In the genomic region with DNA sequence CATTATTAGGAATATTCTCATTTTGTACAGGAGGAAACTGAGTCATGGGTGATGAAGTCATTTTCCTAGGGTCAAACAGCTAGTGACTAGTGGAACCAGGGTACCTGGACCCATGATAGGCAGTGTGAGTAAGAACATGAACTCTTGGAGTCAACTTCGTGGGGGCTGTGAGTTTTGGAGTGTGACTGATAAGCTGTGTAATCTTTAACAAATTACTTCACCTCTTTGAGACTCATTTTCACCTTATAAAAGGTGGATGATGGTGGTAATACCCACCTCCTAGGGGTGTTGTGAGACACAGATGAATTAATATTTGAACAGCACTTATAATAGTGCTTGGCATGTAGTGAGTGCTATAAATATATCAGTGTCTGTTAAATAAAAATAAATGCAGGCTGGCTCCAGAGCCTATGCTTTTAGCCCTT, we compare ENCODE assay signal across 1 cellular context.
TF ChIP-seq lines count a peak whose summit lies in the region.

No MANE protein-coding gene starts in this region.

TF ChIP-seq in liver, 16 proteins besides CTCF, POLR2A, EP300 and RAD21 (continued from another document):
- TF ChIP-seq, protein P1, sequence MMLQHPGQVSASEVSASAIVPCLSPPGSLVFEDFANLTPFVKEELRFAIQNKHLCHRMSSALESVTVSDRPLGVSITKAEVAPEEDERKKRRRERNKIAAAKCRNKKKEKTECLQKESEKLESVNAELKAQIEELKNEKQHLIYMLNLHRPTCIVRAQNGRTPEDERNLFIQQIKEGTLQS (IDR thresholded peaks at IDR 0.05): no peak
- TF ChIP-seq EGR1 (IDR thresholded peaks at IDR 0.05; ENCODE audit: low read depth in 2 of 2): no peak
